In genomic region chr13:97387487-97388353, GRCh38 we compare ENCODE assay signal across 14 cellular contexts. TPM values are rescaled to one million over a fixed set of nuclear protein-coding genes. Genes with fewer than 3 reads are reported as not detected.
A peak's percentile ranks its signal among the peaks of the same experiment; 100 is the strongest.
DNase-seq lines count a peak whose midpoint lies in the region; ATAC-seq, FAIRE-seq and TF ChIP-seq lines count a peak whose summit lies in the region.
"Had no signal": no experiment of that assay in that cellular context is flagged by ENCODE, and none has a peak within 500 bp of the region (broad histone marks: within the 10 kb centered on the region; RNA-seq: fewer than 3 reads in every experiment).

No MANE protein-coding gene starts in this region.

- no peaks in the 10 kb centered on the region for H3K9me3 ChIP-seq in left ventricle myocardium inferior (replicated peaks)
- no peaks in the 10 kb centered on the region for H3K9me3 ChIP-seq in spleen
- H3K9me3 ChIP-seq in small intestine (ENCODE audit: control insufficient read depth, low read depth): no peaks in the 10 kb centered on the region

- H3K36me3 ChIP-seq in left ventricle myocardium inferior: peaks cover 22% of the 10 kb centered on the region
- peaks cover 0 to 23% (median 2%) of the 10 kb centered on the region in 6 donors for H3K36me3 ChIP-seq in spleen
- H3K36me3 ChIP-seq in small intestine (ENCODE audit: control insufficient read depth in 2 of 2, insufficient read depth in 2 of 2, low read length in 2 of 2): peaks cover 2 to 3% of the 10 kb centered on the region in 2 donors

- no peak for TF ChIP-seq POLR2A in spleen (IDR thresholded peaks at IDR 0.05)

- ATAC-seq in GM21423 (IDR thresholded peaks at IDR 0.05; ENCODE audit: unreplicated experiment) (peak; percentile 14), GM19452 (IDR thresholded peaks at IDR 0.05; ENCODE audit: unreplicated experiment) (no peak)

- DNase-seq in SIG-M5 treated with dmso at 0.1 percent for 504 hours (lab: John Stamatoyannopoulos, UW; ENCODE audit: unreplicated experiment) (peak; percentile 93), left ventricle myocardium inferior (no peak), spleen (no peak), SK-N-DZ (ENCODE audit: low spot score) (no peak), small intestine (no peak), DMS53 treated with DMSO at 0.1 percent for 48 hours (lab: John Stamatoyannopoulos, UW; ENCODE audit: unreplicated experiment) (no peak)
- DNase-seq: dermis blood vessel endothelial cell, naive B cell, NCI-H345 had no signal

- H3K4me1 ChIP-seq in left ventricle myocardium inferior (peaks cover 43% of the 10 kb centered on the region), spleen (peaks cover 0 to 35% (median 9%) of the 10 kb centered on the region in 6 donors), small intestine (ENCODE audit: control insufficient read depth in 2 of 2, insufficient read depth in 1 of 2, low read depth in 1 of 2, low read length in 1 of 2) (no peaks in the 10 kb centered on the region)

- WGBS in spleen, 5 donors: 58 to 80% (median 75%) methylated on average over 6 of the region's 6 CpGs
- 89 to 96% (median 95%) methylated on average over 6 of the region's 6 CpGs for WGBS in small intestine, 3 donors

- no peak overlapping the region for H3K4me3 ChIP-seq in left ventricle myocardium inferior
- H3K4me3 ChIP-seq in spleen: no peak overlapping the region
- H3K4me3 ChIP-seq in small intestine (ENCODE audit: low read depth in 1 of 2, low read length in 2 of 2): no peak overlapping the region

- intact Hi-C loops in left ventricle myocardium inferior (cut with micrococcal nuclease) (no loop called here), spleen (cut with DNase I; ENCODE audit: low total_unique reads) (no loop called here)

- no peak for TF ChIP-seq CTCF in left ventricle myocardium inferior (IDR thresholded peaks at IDR 0.05; ENCODE audit: borderline replicate concordance)
- no peak for TF ChIP-seq CTCF in spleen (IDR thresholded peaks at IDR 0.05 in 8 of 11, conservative IDR thresholded peaks at IDR 0.05 in 3 of 11)

- no peak for FAIRE-seq in small intestine (lab: Jason Lieb, UNC)
- FAIRE-seq: G401.6, keratinocyte had no signal

- no peaks in the 10 kb centered on the region for H3K27me3 ChIP-seq in left ventricle myocardium inferior (ENCODE audit: low read depth)
- no peaks in the 10 kb centered on the region for H3K27me3 ChIP-seq in spleen (replicated peaks in 1 of 7)
- H3K27me3 ChIP-seq in small intestine (ENCODE audit: control insufficient read depth in 2 of 2, insufficient read depth in 2 of 2, low read length in 2 of 2): no peaks in the 10 kb centered on the region

- H3K27ac ChIP-seq in left ventricle myocardium inferior (replicated peaks): peak overlapping the region; percentile 31
- peak overlapping the region in 6 of 8 donors; percentile 33 to 79 (median 56) for H3K27ac ChIP-seq in spleen
- H3K27ac ChIP-seq in small intestine (ENCODE audit: low read depth in 1 of 2, low read length in 1 of 2): peak overlapping the region in 1 of 2 donors; percentile 58
- H3K27ac ChIP-seq: VCaP had no signal

RNA-seq across cellular contexts. Expression of gene RAP2A, which starts 46.2 kb away (rescaled TPM):
- total RNA-seq in left ventricle myocardium inferior (15.1 TPM), spleen (10 to 100 TPM; 21.5 to 39.0 (median 32.1) TPM)
- polyA plus RNA-seq in spleen (10 to 100 TPM in 1 of 3 donors, 1 to 10 TPM in 2; 5.2 to 10.5 (median 8.0) TPM), small intestine (1 to 10 TPM; 6.2 to 8.7 (median 8.2) TPM)
- polyA plus RNA-seq in SK-N-DZ (2014; cell fraction: cytosol; rRNA removed): 36.7 and 40.0 TPM in 2 replicates
- polyA plus RNA-seq in SK-N-DZ (2014; cell fraction: nucleus; rRNA removed): 17.7 and 18.8 TPM in 2 replicates
